Comparison of ENCODE assay signal across 8 cellular contexts in genomic region chr15:85795320-85795668, GRCh38. TPM values are rescaled to one million over a fixed set of nuclear protein-coding genes. Genes with fewer than 3 reads are reported as not detected.
DNase-seq lines count a peak whose midpoint lies in the region; ATAC-seq and TF ChIP-seq lines count a peak whose summit lies in the region.

No MANE protein-coding gene starts in this region.

- TF ChIP-seq CTCF in GM12875 (IDR thresholded peaks at IDR 0.05; ENCODE audit: borderline replicate concordance, insufficient read depth, low read depth, low read length) (no peak), LNCaP clone FGC (IDR thresholded peaks at IDR 0.05; ENCODE audit: control insufficient read depth, extremely low read depth, insufficient read depth) (no peak), psoas muscle (IDR thresholded peaks at IDR 0.05) (no peak)

- H3K27me3 ChIP-seq in endocrine pancreas (ENCODE audit: control insufficient read depth, insufficient read depth, low read length) = no peaks in the 10 kb centered on the region
- H3K27me3 ChIP-seq in psoas muscle (ENCODE audit: insufficient read depth in 3 of 3, low read length in 2 of 3) = no peaks in the 10 kb centered on the region

- intact Hi-C loops in psoas muscle (cut with DNase I) = no loop called here

- peak overlapping the region; percentile 52 for H3K27ac ChIP-seq in psoas muscle

- no peaks in the 10 kb centered on the region for H3K9me3 ChIP-seq in endocrine pancreas (ENCODE audit: control insufficient read depth, low read length)
- no peaks in the 10 kb centered on the region for H3K9me3 ChIP-seq in psoas muscle

- no peaks in the 10 kb centered on the region for H3K4me1 ChIP-seq in endocrine pancreas (ENCODE audit: control insufficient read depth, insufficient read depth, low read length)
- H3K4me1 ChIP-seq in psoas muscle = peaks cover 16% of the 10 kb centered on the region

- DNase-seq in LNCaP clone FGC (ENCODE audit: low read depth) = no peak
- no peak for DNase-seq in psoas muscle
- DNase-seq in HT-29 (ENCODE audit: low spot score) = no peak
- no peak for DNase-seq in activated CD4-positive, CD25-positive, alpha-beta regulatory T cell treated with anti-CD3 and anti-CD28 coated beads, Interleukin-2, amount 50 U/mL, for 72 hours

- H3K4me3 ChIP-seq in GM12875 (ENCODE audit: low read depth, low read length) (peak overlapping the region; percentile 43), LNCaP clone FGC (ENCODE audit: low read depth, low read length) (peak overlapping the region; percentile 3; the same call in 1 of the 2 replicates), endocrine pancreas (ENCODE audit: control insufficient read depth, insufficient read depth, low read length) (peak overlapping the region; percentile 88), psoas muscle (peak overlapping the region; percentile 74)

- H3K36me3 ChIP-seq in endocrine pancreas (ENCODE audit: control insufficient read depth, insufficient read depth, low read length) (no peaks in the 10 kb centered on the region), psoas muscle (ENCODE audit: insufficient read depth in 1 of 2, low read depth in 1 of 2) (no peaks in the 10 kb centered on the region)

- H3K9ac ChIP-seq in endocrine pancreas (ENCODE audit: control insufficient read depth, insufficient read depth, low read length) = peak overlapping the region; percentile 80

- ATAC-seq in psoas muscle (no peak), HG02981 (IDR thresholded peaks at IDR 0.05; ENCODE audit: unreplicated experiment) (no peak), HG02973 (IDR thresholded peaks at IDR 0.05; ENCODE audit: unreplicated experiment) (no peak)

- 13 to 24% (median 17%) methylated on average over 8 of the region's 8 CpGs for WGBS in psoas muscle, 3 donors

RNA-seq across cellular contexts. Expression of gene KLHL25, which starts 0.6 kb away (rescaled TPM):
- 10 to 100 TPM in 2 of 4 donors, 1 to 10 TPM in 2; 5.5 to 15.7 (median 10.6) TPM for total RNA-seq in psoas muscle
- polyA plus RNA-seq in psoas muscle = 10 to 100 TPM in 1 of 3 donors, 1 to 10 TPM in 2; 3.8 to 12.1 (median 6.8) TPM
- total RNA-seq in HT-29 (2014; rRNA removed; shearing (Covaris generic)) = 17.9 and 23.6 TPM in 2 replicates

Comparison
In these comparisons a context has a peak if more than half of its experiments do, and no peak if none do; other contexts are left out.
1. H3K4me3 ChIP-seq: peak in every context shown above with its lines; median percentile 88 in endocrine pancreas; 74 in psoas muscle; 43 in GM12875; 3 in LNCaP clone FGC.